In genomic region chr9:9091387-9091786, GRCh38 we compare ENCODE assay signal across 16 cellular contexts.
DNase-seq lines count a peak whose midpoint lies in the region; ATAC-seq and TF ChIP-seq lines count a peak whose summit lies in the region.
"Had no signal": no experiment of that assay in that cellular context is flagged by ENCODE, and none has a peak within 500 bp of the region (broad histone marks: within the 10 kb centered on the region; RNA-seq: fewer than 3 reads in every experiment).

No MANE protein-coding gene starts in this region.

- H3K4me2 ChIP-seq in mammary epithelial cell (ENCODE audit: insufficient read depth, low read depth, low read length): no peak overlapping the region
- H3K4me2 ChIP-seq: BLaER1 had no signal

- H3K36me3 Mint-ChIP-seq in MCF 10A (ENCODE audit: insufficient read depth, unreplicated experiment) (no peaks in the 10 kb centered on the region), CD14-positive monocyte (no peaks in the 10 kb centered on the region)

- POLR2A ChIA-PET in MCF 10A (lab: Yijun Ruan, JAX): no interaction called here

- H3K9ac ChIP-seq in mammary epithelial cell (ENCODE audit: insufficient read depth, low read length): no peak overlapping the region
- H3K9ac ChIP-seq: BLaER1 had no signal

- dilution Hi-C loops in mammary epithelial cell (cut with HindIII; ENCODE audit: low sequenced_read_pairs): no loop called here

- H3K27ac ChIP-seq in mammary epithelial cell (ENCODE audit: insufficient read depth, low read depth, low read length): no peak overlapping the region
- H3K27ac ChIP-seq: BLaER1, SJCRH30 had no signal

- H3K36me3 ChIP-seq in mammary epithelial cell (ENCODE audit: insufficient read depth, low read length): no peaks in the 10 kb centered on the region
- H3K36me3 ChIP-seq: BLaER1, SJCRH30 had no signal

- no peaks in the 10 kb centered on the region for H3K27me3 Mint-ChIP-seq in MCF 10A (ENCODE audit: insufficient read depth, unreplicated experiment)
- no peaks in the 10 kb centered on the region for H3K27me3 Mint-ChIP-seq in CD14-positive monocyte (ENCODE audit: low read depth in 3 of 3)

- BruUV-seq in MCF 10A (replicated peaks; lab: Mats Ljungman, UMichigan) (no TSS peak), mammary epithelial cell (replicated peaks; lab: Mats Ljungman, UMichigan) (no TSS peak)

- intact Hi-C loops in MCF 10A (cut with micrococcal nuclease): no loop called here
- intact Hi-C loops in mammary epithelial cell (cut with micrococcal nuclease): no loop called here
- intact Hi-C loops in CD14-positive monocyte (cut with micrococcal nuclease): no loop called here

- ATAC-seq in HG03457 (IDR thresholded peaks at IDR 0.05; ENCODE audit: unreplicated experiment) (no peak), HG02759 (IDR thresholded peaks at IDR 0.05; ENCODE audit: unreplicated experiment) (no peak)
- ATAC-seq: HCT116 had no signal

- H3K4me3 ChIP-seq in mammary epithelial cell (replicated peaks in 1 of 3; ENCODE audit: insufficient read depth in 1 of 3, low read depth in 2 of 3, low read length in 3 of 3) (no peak overlapping the region), fibroblast of mammary gland (ENCODE audit: control insufficient read depth, low read depth, low read length) (no peak overlapping the region)
- H3K4me3 ChIP-seq: BLaER1, SJCRH30 had no signal

- H4K20me1 ChIP-seq in mammary epithelial cell (ENCODE audit: insufficient read depth, low read length): no peaks in the 10 kb centered on the region
- H4K20me1 ChIP-seq: BLaER1 had no signal

- H3K4me3 Mint-ChIP-seq in MCF 10A (ENCODE audit: unreplicated experiment) (no peak overlapping the region), CD14-positive monocyte (no peak overlapping the region)

- DNase-seq in MCF 10A (ENCODE audit: unreplicated experiment) (peak; percentile 5), mammary epithelial cell (no peak), RKO (ENCODE audit: low spot score) (peak; percentile 54), fibroblast of mammary gland (ENCODE audit: low read depth) (peak; percentile 2), CD14-positive monocyte (ENCODE audit: low spot score) (no peak), NCI-H526 (lab: John Stamatoyannopoulos, UW) (no peak)
- DNase-seq: 8988T, DMS 273 treated with DMSO at 0.1 percent for 48 hours, GDM1, NCI-H1930, SW 1271 had no signal

- no peaks in the 10 kb centered on the region for H3K79me2 ChIP-seq in mammary epithelial cell (ENCODE audit: insufficient read depth, low read length)

- in situ Hi-C loops in mammary epithelial cell (cut with MboI; ENCODE audit: low sequenced_read_pairs in 2 of 2): no loop called here

- no peaks in the 10 kb centered on the region for H3K27me3 ChIP-seq in mammary epithelial cell (ENCODE audit: insufficient read depth, low read length)
- H3K27me3 ChIP-seq: BLaER1, SJCRH30 had no signal

- H3K9me3 Mint-ChIP-seq in MCF 10A (ENCODE audit: unreplicated experiment) (peaks cover 13% of the 10 kb centered on the region), CD14-positive monocyte (peaks cover 0 to 9% (median 3%) of the 10 kb centered on the region in 7 donors)

- TF ChIP-seq CTCF in MCF 10A (IDR thresholded peaks at IDR 0.05; ENCODE audit: unreplicated experiment) (no peak), mammary epithelial cell (conservative IDR thresholded peaks at IDR 0.05 in 1 of 2, IDR thresholded peaks at IDR 0.05 in 1 of 2; ENCODE audit: extremely low read depth in 1 of 2, insufficient read depth in 1 of 2, low read depth in 1 of 2, low read length in 2 of 2) (no peak), fibroblast of mammary gland (conservative IDR thresholded peaks at IDR 0.05; ENCODE audit: control insufficient read depth, insufficient read depth, low read depth, low read length) (no peak), CD14-positive monocyte (IDR thresholded peaks at IDR 0.05) (no peak)

- H3K27ac Mint-ChIP-seq in MCF 10A (ENCODE audit: low read depth, unreplicated experiment) (no peak overlapping the region), CD14-positive monocyte (no peak overlapping the region)

- peaks cover 3% of the 10 kb centered on the region for H3K9me3 ChIP-seq in mammary epithelial cell (replicated peaks; ENCODE audit: insufficient read depth, low read length)
- H3K9me3 ChIP-seq: BLaER1, SJCRH30 had no signal

- no peaks in the 10 kb centered on the region for H3K4me1 ChIP-seq in mammary epithelial cell (ENCODE audit: insufficient read depth, low read length)
- H3K4me1 ChIP-seq: BLaER1, SJCRH30 had no signal

- H3K4me1 Mint-ChIP-seq in MCF 10A (ENCODE audit: insufficient read depth, unreplicated experiment): no peaks in the 10 kb centered on the region
- H3K4me1 Mint-ChIP-seq in CD14-positive monocyte: no peaks in the 10 kb centered on the region

- no peak overlapping the region for H2AFZ ChIP-seq in mammary epithelial cell (ENCODE audit: low read depth, low read length)

- CTCF ChIA-PET in MCF 10A (lab: Yijun Ruan, JAX) (no interaction called here), mammary epithelial cell (lab: Charles Lee; ENCODE audit: low non-redundant PET) (no interaction called here)

Comparison
In these comparisons a context has a peak if more than half of its experiments do, and no peak if none do; other contexts are left out.
1. DNase-seq: peak in MCF 10A (single experiment), RKO (single experiment) and fibroblast of mammary gland (single experiment); none in mammary epithelial cell (single experiment), CD14-positive monocyte (single experiment) and NCI-H526 (0 of 2).